ENCODE assay signal across 8 cellular contexts in the genomic region with DNA sequence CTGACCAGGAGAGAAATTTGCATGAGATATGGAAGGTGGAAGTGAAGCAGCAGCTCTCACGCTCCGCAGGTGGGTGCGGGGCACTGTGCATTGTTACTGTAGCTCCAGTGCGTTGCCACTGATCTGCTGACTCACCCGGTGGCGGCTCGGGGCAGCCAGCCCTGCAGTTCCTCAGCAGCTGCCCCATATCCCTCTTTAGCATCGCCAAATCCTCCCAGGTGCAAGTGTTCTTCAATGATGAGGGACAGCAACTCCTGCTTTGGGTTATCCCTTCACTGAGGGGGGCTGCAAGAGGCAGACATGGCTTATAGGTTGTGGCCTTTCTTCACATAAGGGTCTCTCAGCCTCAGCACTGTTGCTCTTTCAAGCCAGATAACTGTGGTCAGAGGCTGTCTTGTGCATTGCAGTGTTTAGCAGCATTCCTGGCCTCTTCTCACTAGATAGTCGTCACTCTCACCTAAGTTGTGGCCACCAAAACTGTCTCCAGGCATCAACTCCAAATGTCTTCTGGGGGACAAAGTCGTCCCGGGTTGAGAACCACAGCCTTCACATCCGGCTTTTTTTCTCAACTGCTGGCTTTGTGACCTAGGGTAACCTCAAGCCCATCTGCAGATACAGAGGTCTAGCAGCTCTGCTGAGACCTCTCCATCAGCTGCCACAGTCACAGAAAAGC.
DNase-seq lines count a peak whose midpoint lies in the region; ATAC-seq and TF ChIP-seq lines count a peak whose summit lies in the region.

No MANE protein-coding gene starts in this region.

- peak overlapping the region; percentile 74 for H3K4me3 Mint-ChIP-seq in natural killer cell

- H3K36me3 ChIP-seq in HUES64 (ENCODE audit: insufficient read depth, low read length) (no peaks in the 10 kb centered on the region), aorta (ENCODE audit: control insufficient read depth in 1 of 2, insufficient read depth in 2 of 2, low read length in 1 of 2) (no peaks in the 10 kb centered on the region)

- peaks cover 0 to 7% of the 10 kb centered on the region in 2 donors for H3K27me3 Mint-ChIP-seq in natural killer cell (ENCODE audit: low read depth in 2 of 2)

- ATAC-seq in GM21528 (IDR thresholded peaks at IDR 0.05; ENCODE audit: low FRiP score, unreplicated experiment) (peak; percentile 86), natural killer cell (peak; percentile 83 to 93 (median 89)), aorta (ENCODE audit: low FRiP score) (peak; percentile 78)

- H3K36me3 Mint-ChIP-seq in natural killer cell = no peaks in the 10 kb centered on the region

- in situ Hi-C loops in astrocyte of the spinal cord (cut with HindIII; ENCODE audit: low sequenced_read_pairs) = no loop called here

- 0 out of 2 replicates have a peak overlapping the region, but pooled peaks have one; percentile 0 for H3K27ac ChIP-seq in HUES64 (ENCODE audit: low read depth, low read length)
- H3K27ac ChIP-seq in aorta (ENCODE audit: low read depth in 1 of 2, low read length in 2 of 2) = no peak overlapping the region

- TF ChIP-seq CTCF in astrocyte of the spinal cord (IDR thresholded peaks at IDR 0.05; ENCODE audit: low read depth, low read length) = no peak
- no peak for TF ChIP-seq CTCF in natural killer cell (IDR thresholded peaks at IDR 0.05)

- H3K27ac Mint-ChIP-seq in natural killer cell = peak overlapping the region; percentile 76 to 83

- peaks cover 16 to 17% of the 10 kb centered on the region in 2 donors for H3K4me1 Mint-ChIP-seq in natural killer cell

- DNase-seq in ELR (ENCODE audit: low read depth) (peak; percentile 20), T-helper 2 cell (peak in 4 of 5 experiments; percentile 8 to 88 (median 48)), astrocyte of the spinal cord (ENCODE audit: low read depth, low spot score) (peak; percentile 20), natural killer cell (peak; percentile 59), aorta (peak in 1 of 2 donors; percentile 70), pons (ENCODE audit: low spot score) (no peak)

- no peaks in the 10 kb centered on the region for H3K9me3 ChIP-seq in HUES64 (ENCODE audit: insufficient read depth, low read depth, low read length)
- H3K9me3 ChIP-seq in aorta (ENCODE audit: control insufficient read depth, low read length) = no peaks in the 10 kb centered on the region

- no peak overlapping the region for H3K4me3 ChIP-seq in HUES64 (ENCODE audit: low read length)
- no peak overlapping the region for H3K4me3 ChIP-seq in astrocyte of the spinal cord (ENCODE audit: low read depth, low read length)
- no peak overlapping the region for H3K4me3 ChIP-seq in aorta (ENCODE audit: low read length in 2 of 2)

- H3K9ac ChIP-seq in HUES64 (ENCODE audit: low read depth, low read length) = no peak overlapping the region

- 34% methylated on average over 12 of the region's 12 CpGs for WGBS in HUES64
- WGBS in aorta, 2 donors = 59 to 72% methylated on average over 12 of the region's 12 CpGs

- H3K4me1 ChIP-seq in HUES64 (ENCODE audit: insufficient read depth, low read length) (peaks cover 20% of the 10 kb centered on the region), aorta (ENCODE audit: control insufficient read depth in 1 of 2, insufficient read depth in 2 of 2, low read length in 2 of 2) (no peaks in the 10 kb centered on the region)

- H3K9me3 Mint-ChIP-seq in natural killer cell = no peaks in the 10 kb centered on the region

- H3K27me3 ChIP-seq in HUES64 (ENCODE audit: insufficient read depth, low read length) (no peaks in the 10 kb centered on the region), aorta (ENCODE audit: control insufficient read depth in 1 of 2, insufficient read depth in 2 of 2, low read length in 1 of 2) (no peaks in the 10 kb centered on the region)

- intact Hi-C loops in natural killer cell (cut with micrococcal nuclease) = loop anchor here (1.0 to 10.0 kb wide), 6 partner anchors 52 to 409 kb away; a partner anchor contains a TSS
- intact Hi-C loops in aorta (cut with DNase I) = no loop called here
